Comparison of ENCODE assay signal across 21 cellular contexts in the genomic region with DNA sequence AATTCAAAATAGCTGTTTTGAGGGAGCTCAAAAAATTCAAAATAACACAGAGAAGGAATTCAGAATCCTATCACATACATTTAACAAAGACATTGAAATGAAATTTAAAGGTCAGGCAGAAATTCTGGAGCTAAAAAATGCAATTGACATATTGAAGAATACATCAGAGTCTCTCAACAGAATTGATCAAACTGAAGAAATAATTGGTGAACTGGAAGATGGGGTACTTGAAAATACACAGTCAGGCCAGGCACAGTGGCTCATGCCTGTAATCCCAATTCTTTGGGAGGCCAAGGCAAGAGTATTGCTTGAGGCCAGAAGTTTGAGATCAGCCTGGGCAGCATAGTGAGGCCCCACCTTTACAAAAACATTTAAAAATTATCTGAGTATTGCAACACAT. TPM values are rescaled to one million over a fixed set of nuclear protein-coding genes. Genes with fewer than 3 reads are reported as not detected.
DNase-seq lines count a peak whose midpoint lies in the region; ATAC-seq, FAIRE-seq and TF ChIP-seq lines count a peak whose summit lies in the region.
"Had no signal": no experiment of that assay in that cellular context is flagged by ENCODE, and none has a peak within 500 bp of the region (broad histone marks: within the 10 kb centered on the region; RNA-seq: fewer than 3 reads in every experiment).

No MANE protein-coding gene starts in this region.

- no peaks in the 10 kb centered on the region for H3K9me2 ChIP-seq in SK-N-SH

- CTCF ChIA-PET in SK-N-SH (lab: Yijun Ruan, JAX) = interaction anchor here (2.7 kb wide), 1 partner anchor 235 kb away, joined by 12 read pairs; no protein-coding TSS in a partner anchor
- CTCF ChIA-PET in GM12878 (lab: Yijun Ruan, JAX) = interaction anchor here (0.7 to 6.7 kb wide), 6 partner anchors 13 to 365 kb away, joined by 3 to 61 read pairs (median 6); no protein-coding TSS in a partner anchor
- CTCF ChIA-PET in endothelial cell of umbilical vein (lab: Charles Lee) = interaction anchor here (1.4 kb wide), 1 partner anchor 15 kb away, joined by 5 read pairs; no protein-coding TSS in a partner anchor

- SMC1A ChIA-PET in GM12878 (lab: Charles Lee; ENCODE audit: uncharacterized antibody, unreplicated experiment) = interaction anchor here (0.7 to 11.2 kb wide), 10 partner anchors 8 to 362 kb away, joined by 3 to 202 read pairs (median 7); a partner anchor contains a TSS

- intact Hi-C loops in GM12878 (cut with micrococcal nuclease; ENCODE audit: unreplicated experiment) (no loop called here), endothelial cell of umbilical vein (cut with micrococcal nuclease) (no loop called here)

- no peak overlapping the region for H3K4me2 ChIP-seq in SK-N-SH
- no peak overlapping the region for H3K4me2 ChIP-seq in GM12878 (ENCODE audit: control insufficient read depth, insufficient read depth)
- H3K4me2 ChIP-seq in endothelial cell of umbilical vein (ENCODE audit: insufficient read depth, low read length) = no peak overlapping the region
- H3K4me2 ChIP-seq: A549; BLaER1 treated with 17β-estradiol and CSF1 and Interleukin-3, amounts not matched to agents 10 nM and 100 nM had no signal

- TF ChIP-seq RAD21 in SK-N-SH (IDR thresholded peaks at IDR 0.05; ENCODE audit: low read length) (no peak), GM12878 (IDR thresholded peaks at IDR 0.05; ENCODE audit: insufficient read depth, low read depth, low read length) (no peak)

- DNase-seq in SK-N-SH = no peak
- DNase-seq in GM12878 (ENCODE audit: low read depth, low spot score) = no peak
- no peak for DNase-seq in endothelial cell of umbilical vein (ENCODE audit: low read depth, low spot score)
- DNase-seq in globus pallidus (ENCODE audit: low spot score) = no peak
- DNase-seq in HUDEP-2 (lab: John Stamatoyannopoulos, UW; ENCODE audit: unreplicated experiment in 76 of 76) = no peak
- DNase-seq: AML-193; Caco-2; Calu3; CD4-positive, alpha-beta T cell; CD8-positive, alpha-beta T cell; DMS79 treated with DMSO at 0.1 percent for 48 hours; GF-D8 had no signal

- H3K36me3 ChIP-seq in SK-N-SH (replicated peaks in 1 of 2; ENCODE audit: control insufficient read depth in 1 of 2, insufficient read depth in 2 of 2, low read length in 1 of 2) = no peaks in the 10 kb centered on the region
- H3K36me3 ChIP-seq in GM12878 (ENCODE audit: control insufficient read depth in 2 of 2, insufficient read depth in 2 of 2, low read length in 1 of 2) = no peaks in the 10 kb centered on the region
- H3K36me3 ChIP-seq in endothelial cell of umbilical vein (ENCODE audit: control insufficient read depth in 2 of 2, extremely low read depth in 1 of 2, insufficient read depth in 2 of 2, low read length in 2 of 2) = no peaks in the 10 kb centered on the region
- H3K36me3 ChIP-seq: BLaER1 treated with 17β-estradiol and CSF1 and Interleukin-3, amounts not matched to agents 10 nM and 100 nM had no signal

- no peaks in the 10 kb centered on the region for H3K79me2 ChIP-seq in SK-N-SH (ENCODE audit: insufficient read depth)
- H3K79me2 ChIP-seq in GM12878 (ENCODE audit: control insufficient read depth, insufficient read depth, low read length) = no peaks in the 10 kb centered on the region
- H3K79me2 ChIP-seq in endothelial cell of umbilical vein (ENCODE audit: control insufficient read depth, insufficient read depth, low read length) = no peaks in the 10 kb centered on the region

- in situ Hi-C loops in GM12878 (cut with MboI) = no loop called here

- H3K4me1 ChIP-seq in SK-N-SH (ENCODE audit: control insufficient read depth in 1 of 2, insufficient read depth in 2 of 2, low read depth in 1 of 2, low read length in 1 of 2) (peaks cover 0 to 4% of the 10 kb centered on the region in 2 experiments; a peak in 2 of 4 replicates), GM12878 (ENCODE audit: control insufficient read depth, insufficient read depth, low read length) (peaks cover 17% of the 10 kb centered on the region), endothelial cell of umbilical vein (ENCODE audit: control insufficient read depth, extremely low read depth, insufficient read depth, low read length) (no peaks in the 10 kb centered on the region)
- H3K4me1 ChIP-seq: A549, Caco-2 had no signal

- RAD21 ChIA-PET in GM12878 (lab: Charles Lee; ENCODE audit: unreplicated experiment) = interaction anchor here (0.7 to 1.3 kb wide), 3 partner anchors 11 to 56 kb away, joined by 3 to 6 read pairs (median 3); no protein-coding TSS in a partner anchor

- H2AFZ ChIP-seq in SK-N-SH (ENCODE audit: low read depth) (no peak overlapping the region), GM12878 (ENCODE audit: control insufficient read depth, low read depth, low read length) (no peak overlapping the region), endothelial cell of umbilical vein (ENCODE audit: low read depth, low read length) (no peak overlapping the region)

- BruUV-seq in GM12878 (replicated peaks; lab: Mats Ljungman, UMichigan) (no TSS peak), endothelial cell of umbilical vein (replicated peaks; lab: Mats Ljungman, UMichigan) (no TSS peak)

- FAIRE-seq in GM12878 (lab: Jason Lieb, UNC) (no peak), endothelial cell of umbilical vein (lab: Jason Lieb, UNC) (peak; percentile 40)
- FAIRE-seq: A549, D721Med, G401.6, GM12892, GM18507 had no signal

- no peak overlapping the region for H3K27ac ChIP-seq in SK-N-SH (ENCODE audit: low read depth in 2 of 2, low read length in 1 of 2)
- no peak overlapping the region for H3K27ac ChIP-seq in GM12878 (ENCODE audit: control insufficient read depth, insufficient read depth)
- no peak overlapping the region for H3K27ac ChIP-seq in endothelial cell of umbilical vein (ENCODE audit: insufficient read depth, low read depth, low read length)
- H3K27ac ChIP-seq: 22Rv1; A549; BLaER1 treated with 17β-estradiol and CSF1 and Interleukin-3, amounts not matched to agents 10 nM and 100 nM; C4-2B had no signal

- H3K27me3 ChIP-seq in SK-N-SH (ENCODE audit: insufficient read depth) (no peaks in the 10 kb centered on the region), GM12878 (replicated peaks in 1 of 2; ENCODE audit: control insufficient read depth in 2 of 2, insufficient read depth in 2 of 2, low read length in 1 of 2) (no peaks in the 10 kb centered on the region), endothelial cell of umbilical vein (ENCODE audit: control insufficient read depth in 2 of 2, insufficient read depth in 2 of 2, low read length in 2 of 2) (peaks cover 0 to 6% of the 10 kb centered on the region in 2 experiments)
- H3K27me3 ChIP-seq: BLaER1 treated with 17β-estradiol and CSF1 and Interleukin-3, amounts not matched to agents 10 nM and 100 nM had no signal

- ATAC-seq in SK-N-SH treated with all-trans-retinoic acid at 6 μM for 48 hours = no peak
- no peak for ATAC-seq in GM12878
- ATAC-seq: A549; CD8-positive, alpha-beta T cell had no signal

- H3K9me3 ChIP-seq in SK-N-SH (no peaks in the 10 kb centered on the region; the same call in 1 of the 2 replicates), GM12878 (replicated peaks; ENCODE audit: control insufficient read depth, insufficient read depth, low read length) (peaks cover 11% of the 10 kb centered on the region; the same call in 2 of the 3 replicates), endothelial cell of umbilical vein (replicated peaks; ENCODE audit: control insufficient read depth, insufficient read depth, low read length) (no peaks in the 10 kb centered on the region)
- H3K9me3 ChIP-seq: A549, Caco-2 had no signal

- H3K4me3 ChIP-seq in SK-N-SH (ENCODE audit: low read depth in 2 of 2, low read length in 1 of 2) (no peak overlapping the region), GM12878 (no peak overlapping the region), endothelial cell of umbilical vein (replicated peaks in 1 of 3; ENCODE audit: insufficient read depth in 1 of 3, low read depth in 1 of 3, low read length in 3 of 3) (no peak overlapping the region)
- H3K4me3 ChIP-seq: A549; BLaER1 treated with 17β-estradiol and CSF1 and Interleukin-3, amounts not matched to agents 10 nM and 100 nM had no signal

- POLR2A ChIA-PET in SK-N-SH (lab: Yijun Ruan, JAX) (no interaction called here), GM12878 (lab: Charles Lee) (interaction anchor here (0.7 to 19.5 kb wide), 4 partner anchors 18 to 128 kb away, joined by 3 to 241 read pairs (median 5); no protein-coding TSS in a partner anchor), endothelial cell of umbilical vein (lab: Charles Lee) (no interaction called here)

- no peaks in the 10 kb centered on the region for H3F3A ChIP-seq in SK-N-SH (replicated peaks; ENCODE audit: insufficient read depth)

- TF ChIP-seq EP300 in SK-N-SH (IDR thresholded peaks at IDR 0.05; ENCODE audit: borderline replicate concordance in 1 of 2, low read depth in 1 of 2, low read length in 1 of 2) (no peak), GM12878 (IDR thresholded peaks at IDR 0.05; ENCODE audit: borderline replicate concordance in 1 of 2, control insufficient read depth in 1 of 2, low read depth in 2 of 2, low read length in 2 of 2) (no peak)

- no peak for TF ChIP-seq CTCF in SK-N-SH (IDR thresholded peaks at IDR 0.05)
- TF ChIP-seq CTCF in GM12878 (IDR thresholded peaks at IDR 0.05 in 2 of 3, conservative IDR thresholded peaks at IDR 0.05 in 1 of 3; ENCODE audit: control insufficient read depth in 2 of 3, extremely low read depth in 1 of 3, insufficient read depth in 1 of 3, low read depth in 3 of 3, low read length in 3 of 3) = no peak
- TF ChIP-seq CTCF in endothelial cell of umbilical vein (IDR thresholded peaks at IDR 0.05; ENCODE audit: extremely low read depth in 1 of 2, insufficient read depth in 1 of 2, low read depth in 1 of 2, low read length in 2 of 2) = no peak

- TF ChIP-seq POLR2A in GM12878 (IDR thresholded peaks at IDR 0.05; ENCODE audit: low read depth, low read length) (no peak), endothelial cell of umbilical vein (IDR thresholded peaks at IDR 0.05; ENCODE audit: low read depth, low read length) (no peak)

- dilution Hi-C loops in endothelial cell of umbilical vein (cut with MboI; ENCODE audit: extremely low pct_ligation_motif_present, low sequenced_read_pairs) = no loop called here

- no peaks in the 10 kb centered on the region for H4K20me1 ChIP-seq in SK-N-SH (ENCODE audit: insufficient read depth)
- H4K20me1 ChIP-seq in GM12878 (ENCODE audit: control insufficient read depth, insufficient read depth) = no peaks in the 10 kb centered on the region
- no peaks in the 10 kb centered on the region for H4K20me1 ChIP-seq in endothelial cell of umbilical vein (replicated peaks; ENCODE audit: control insufficient read depth, extremely low read depth, insufficient read depth, low read length)
- H4K20me1 ChIP-seq: BLaER1 treated with 17β-estradiol and CSF1 and Interleukin-3, amounts not matched to agents 10 nM and 100 nM had no signal

- H3K9me1 ChIP-seq in endothelial cell of umbilical vein (replicated peaks; ENCODE audit: control insufficient read depth, extremely low read depth, insufficient read depth, low read length) = no peaks in the 10 kb centered on the region

- H3K9ac ChIP-seq in SK-N-SH (no peak overlapping the region), GM12878 (ENCODE audit: control insufficient read depth, insufficient read depth, low read length) (no peak overlapping the region), endothelial cell of umbilical vein (replicated peaks; ENCODE audit: extremely low read depth, insufficient read depth, low read length) (no peak overlapping the region)
- H3K9ac ChIP-seq: BLaER1 treated with 17β-estradiol and CSF1 and Interleukin-3, amounts not matched to agents 10 nM and 100 nM had no signal

RNA-seq across cellular contexts. Expression of a gene that starts 34.1 kb away (rescaled TPM):
- polyA plus RNA-seq in SK-N-SH (2012; rRNA removed) = 54.0 and 88.7 TPM in 2 replicates
- polyA plus RNA-seq in SK-N-SH (2012; cell fraction: cytosol; rRNA removed) = 69.0 and 72.0 TPM in 2 replicates
- polyA plus RNA-seq in SK-N-SH (2012; cell fraction: nucleus; rRNA removed) = 49.4 and 61.8 TPM in 2 replicates
- total RNA-seq in GM12878 (2013; cell fraction: nucleolus; rRNA removed) = 83.0 and 83.5 TPM in 2 replicates
- 74.0 and 75.8 TPM in 2 replicates for total RNA-seq in GM12878 (2014; rRNA removed)
- total RNA-seq in GM12878 (2014; rRNA removed; fragmentation: Illumina TruSeq; extraction: Trizol) = 58.5 and 59.1 TPM in 2 replicates
- 58.8 and 60.7 TPM in 2 replicates for total RNA-seq in GM12878 (2021)
- 51.5 TPM for polyA plus RNA-seq in GM12878 (2011; ENCODE audit: low read depth)
- polyA plus RNA-seq in GM12878 (2011; rRNA removed) = 55.0 and 56.9 TPM in 2 replicates
- 39.1 and 39.5 TPM in 2 replicates for polyA plus RNA-seq in GM12878 (2011; cell fraction: cytosol; rRNA removed)
- polyA plus RNA-seq in GM12878 (2011; cell fraction: nucleus; rRNA removed) = 30.7 and 34.7 TPM in 2 replicates
- polyA plus RNA-seq in GM12878 (2012) = 54.3 and 60.3 TPM in 2 replicates
- polyA plus RNA-seq in GM12878 (2014; fragmentation: Illumina TruSeq; extraction: Trizol) = 63.6 and 85.6 TPM in 2 replicates
- 10 to 100 TPM; 59.1 to 66.1 TPM for polyA plus RNA-seq in GM12878 (2014; fragmentation: Nextera tagmentation; extraction: Ambion mirVana)
- 56.6 and 60.8 TPM in 2 replicates for polyA plus RNA-seq in GM12878 (2014; rRNA removed)
- 10 to 100 TPM; 98.0 to 99.8 TPM for polyA plus RNA-seq in GM12878 (2016; fragmentation: Nextera tagmentation; extraction: Ambion mirVana)
- 25.6 and 33.3 TPM in 2 replicates for polyA minus RNA-seq in GM12878 (2011; rRNA and poly(A)+ RNA removed)
- polyA minus RNA-seq in GM12878 (2011; cell fraction: cytosol; rRNA and poly(A)+ RNA removed) = 11.8 and 18.3 TPM in 2 replicates
- polyA minus RNA-seq in GM12878 (2011; cell fraction: nucleus; rRNA and poly(A)+ RNA removed) = 25.0 and 32.4 TPM in 2 replicates
- 29.3 and 35.7 TPM in 2 replicates for total RNA-seq in endothelial cell of umbilical vein
- 28.5 and 28.6 TPM in 2 replicates for polyA plus RNA-seq in endothelial cell of umbilical vein
- 27.8 and 31.6 TPM in 2 replicates for polyA plus RNA-seq in endothelial cell of umbilical vein (2011; cell fraction: cytosol; rRNA removed)
- polyA plus RNA-seq in endothelial cell of umbilical vein (2011; cell fraction: nucleus; rRNA removed) = 9.5 and 10.1 TPM in 2 replicates
- polyA plus RNA-seq in endothelial cell of umbilical vein (2012) = 41.1 and 44.7 TPM in 2 replicates
- 23.2 and 23.6 TPM in 2 replicates for polyA minus RNA-seq in endothelial cell of umbilical vein
- polyA minus RNA-seq in endothelial cell of umbilical vein (2011; cell fraction: cytosol; rRNA and poly(A)+ RNA removed) = 35.1 TPM
- 6.5 and 9.3 TPM in 2 replicates for polyA minus RNA-seq in endothelial cell of umbilical vein (2011; cell fraction: nucleus; rRNA and poly(A)+ RNA removed)

RNA-seq across cellular contexts. Expression of a gene that starts 49.7 kb away (rescaled TPM):
- polyA plus RNA-seq in SK-N-SH (2012; rRNA removed) = 11.6 and 12.3 TPM in 2 replicates
- polyA plus RNA-seq in SK-N-SH (2012; cell fraction: cytosol; rRNA removed) = 16.9 and 20.3 TPM in 2 replicates
- polyA plus RNA-seq in SK-N-SH (2012; cell fraction: nucleus; rRNA removed) = 12.0 and 30.7 TPM in 2 replicates
- 212 and 214 TPM in 2 replicates for total RNA-seq in GM12878 (2013; cell fraction: nucleolus; rRNA removed)
- total RNA-seq in GM12878 (2014; rRNA removed) = 16.8 and 25.3 TPM in 2 replicates
- 35.1 and 35.3 TPM in 2 replicates for total RNA-seq in GM12878 (2014; rRNA removed; fragmentation: Illumina TruSeq; extraction: Trizol)
- total RNA-seq in GM12878 (2021) = 66.2 and 73.1 TPM in 2 replicates
- 48.8 TPM for polyA plus RNA-seq in GM12878 (2011; ENCODE audit: low read depth)
- 124 and 181 TPM in 2 replicates for polyA plus RNA-seq in GM12878 (2011; rRNA removed)
- polyA plus RNA-seq in GM12878 (2011; cell fraction: cytosol; rRNA removed) = 29.7 and 36.5 TPM in 2 replicates
- 131 and 153 TPM in 2 replicates for polyA plus RNA-seq in GM12878 (2011; cell fraction: nucleus; rRNA removed)
- polyA plus RNA-seq in GM12878 (2012) = 60.8 and 61.6 TPM in 2 replicates
- polyA plus RNA-seq in GM12878 (2014; fragmentation: Illumina TruSeq; extraction: Trizol) = 55.7 and 77.5 TPM in 2 replicates
- polyA plus RNA-seq in GM12878 (2014; fragmentation: Nextera tagmentation; extraction: Ambion mirVana) = 10 to 100 TPM; 49.0 to 58.6 TPM
- polyA plus RNA-seq in GM12878 (2014; rRNA removed) = 40.3 and 45.0 TPM in 2 replicates
- 10 to 100 TPM; 29.0 to 29.8 TPM for polyA plus RNA-seq in GM12878 (2016; fragmentation: Nextera tagmentation; extraction: Ambion mirVana)
- 140 and 261 TPM in 2 replicates for polyA minus RNA-seq in GM12878 (2011; rRNA and poly(A)+ RNA removed)
- polyA minus RNA-seq in GM12878 (2011; cell fraction: cytosol; rRNA and poly(A)+ RNA removed) = 37.6 and 52.6 TPM in 2 replicates
- 44.7 and 63.4 TPM in 2 replicates for polyA minus RNA-seq in GM12878 (2011; cell fraction: nucleus; rRNA and poly(A)+ RNA removed)
- total RNA-seq in endothelial cell of umbilical vein = 33.9 and 36.4 TPM in 2 replicates
- 8.1 and 14.1 TPM in 2 replicates for polyA plus RNA-seq in endothelial cell of umbilical vein
- polyA plus RNA-seq in endothelial cell of umbilical vein (2011; cell fraction: cytosol; rRNA removed) = 15.7 and 15.8 TPM in 2 replicates
- polyA plus RNA-seq in endothelial cell of umbilical vein (2011; cell fraction: nucleus; rRNA removed) = 53.9 and 66.4 TPM in 2 replicates
- polyA plus RNA-seq in endothelial cell of umbilical vein (2012) = 21.1 and 34.9 TPM in 2 replicates
- 85.3 and 87.6 TPM in 2 replicates for polyA minus RNA-seq in endothelial cell of umbilical vein
- 26.2 TPM for polyA minus RNA-seq in endothelial cell of umbilical vein (2011; cell fraction: cytosol; rRNA and poly(A)+ RNA removed)
- polyA minus RNA-seq in endothelial cell of umbilical vein (2011; cell fraction: nucleus; rRNA and poly(A)+ RNA removed) = 25.3 and 32.2 TPM in 2 replicates
